ENCODE assay signal across 26 cellular contexts in genomic region chrX:128973033-128973432, GRCh38.
A peak's percentile ranks its signal among the peaks of the same experiment; 100 is the strongest.
DNase-seq lines count a peak whose midpoint lies in the region; ATAC-seq, FAIRE-seq and TF ChIP-seq lines count a peak whose summit lies in the region.
"Had no signal": no experiment of that assay in that cellular context is flagged by ENCODE, and none has a peak within 500 bp of the region (broad histone marks: within the 10 kb centered on the region; RNA-seq: fewer than 3 reads in every experiment).

No MANE protein-coding gene starts in this region.

- no peak for TF ChIP-seq RAD21 in GM12878 (IDR thresholded peaks at IDR 0.05; ENCODE audit: insufficient read depth, low read depth, low read length)

- 2% methylated on average over 3 of the region's 3 CpGs for WGBS in GM12878 (ENCODE audit: insufficient coverage, insufficient replicate concordance, low lambda C conversion rate, missing lambda C conversion rate)

- H3K4me2 ChIP-seq in Karpas-422 (ENCODE audit: low read depth, low read length, poor library complexity, severe bottlenecking) (no peak overlapping the region), OCI-LY7 (ENCODE audit: low read length) (no peak overlapping the region), GM12878 (ENCODE audit: control insufficient read depth, insufficient read depth) (no peak overlapping the region)
- H3K4me2 ChIP-seq: BLaER1 had no signal

- no peaks in the 10 kb centered on the region for H3K79me2 ChIP-seq in Karpas-422 (ENCODE audit: low read length)
- H3K79me2 ChIP-seq in OCI-LY7 (ENCODE audit: insufficient read depth, low read depth, low read length), result no peaks in the 10 kb centered on the region
- no peaks in the 10 kb centered on the region for H3K79me2 ChIP-seq in GM12878 (ENCODE audit: control insufficient read depth, insufficient read depth, low read length)

- no peaks in the 10 kb centered on the region for H3K27me3 ChIP-seq in Karpas-422 (ENCODE audit: low read length)
- H3K27me3 ChIP-seq in GM12878 (replicated peaks in 1 of 2; ENCODE audit: control insufficient read depth in 2 of 2, insufficient read depth in 2 of 2, low read length in 1 of 2), result no peaks in the 10 kb centered on the region
- H3K27me3 ChIP-seq: BE2C had no signal

- H3K9ac ChIP-seq in Karpas-422 (ENCODE audit: low read length) (no peak overlapping the region), GM12878 (ENCODE audit: control insufficient read depth, insufficient read depth, low read length) (no peak overlapping the region)
- H3K9ac ChIP-seq: BLaER1 had no signal

- H3K9me2 ChIP-seq in Karpas-422 (replicated peaks; ENCODE audit: insufficient read depth, low read length), result no peaks in the 10 kb centered on the region
- no peaks in the 10 kb centered on the region for H3K9me2 ChIP-seq in OCI-LY7 (ENCODE audit: insufficient read depth, low read length)

- H3K36me3 ChIP-seq in Karpas-422 (ENCODE audit: insufficient read depth, low read length) (no peaks in the 10 kb centered on the region), OCI-LY7 (ENCODE audit: insufficient read depth, low read length) (no peaks in the 10 kb centered on the region), GM12878 (ENCODE audit: control insufficient read depth in 2 of 2, insufficient read depth in 2 of 2, low read length in 1 of 2) (no peaks in the 10 kb centered on the region)
- H3K36me3 ChIP-seq: BE2C, BLaER1 had no signal

- POLR2A ChIA-PET in OCI-LY7 (lab: Charles Lee), result no interaction called here
- POLR2A ChIA-PET in GM12878 (lab: Charles Lee), result no interaction called here

- FAIRE-seq in GM12878 (lab: Jason Lieb, UNC), result no peak
- FAIRE-seq: A204.1, GM12892, GM19239 had no signal

- ATAC-seq in GM18868 (IDR thresholded peaks at IDR 0.05; ENCODE audit: unreplicated experiment) (peak; percentile 50), GM12878 (no peak), HG02763 (IDR thresholded peaks at IDR 0.05; ENCODE audit: unreplicated experiment) (no peak), GM21825 (IDR thresholded peaks at IDR 0.05; ENCODE audit: unreplicated experiment) (no peak), GM18867 (IDR thresholded peaks at IDR 0.05; ENCODE audit: unreplicated experiment) (no peak)

- no peak for TF ChIP-seq POLR2A in GM12878 (IDR thresholded peaks at IDR 0.05; ENCODE audit: low read depth, low read length)

- H4K20me1 ChIP-seq in Karpas-422 (ENCODE audit: insufficient read depth, low read depth, low read length) (no peaks in the 10 kb centered on the region), OCI-LY7 (ENCODE audit: insufficient read depth, low read length) (no peaks in the 10 kb centered on the region), GM12878 (ENCODE audit: control insufficient read depth, insufficient read depth) (no peaks in the 10 kb centered on the region)
- H4K20me1 ChIP-seq: BLaER1 had no signal

- H2AFZ ChIP-seq in Karpas-422 (ENCODE audit: low read length), result no peak overlapping the region
- no peak overlapping the region for H2AFZ ChIP-seq in OCI-LY7 (ENCODE audit: low read length)
- H2AFZ ChIP-seq in GM12878 (ENCODE audit: control insufficient read depth, low read depth, low read length), result no peak overlapping the region

- SMC1A ChIA-PET in GM12878 (lab: Charles Lee; ENCODE audit: uncharacterized antibody, unreplicated experiment), result no interaction called here

- no peak overlapping the region for H3K4me3 ChIP-seq in Karpas-422 (ENCODE audit: low read length)
- no peak overlapping the region for H3K4me3 ChIP-seq in OCI-LY7 (ENCODE audit: low read depth, low read length, poor library complexity, severe bottlenecking)
- H3K4me3 ChIP-seq in GM12878, result no peak overlapping the region
- H3K4me3 ChIP-seq: BLaER1 had no signal

- intact Hi-C loops in OCI-LY7 (cut with micrococcal nuclease; ENCODE audit: unreplicated experiment), result no loop called here
- intact Hi-C loops in GM12878 (cut with micrococcal nuclease; ENCODE audit: unreplicated experiment), result loop anchor here (10.0 kb wide), 1 partner anchor 868 kb away; no protein-coding TSS in a partner anchor

- H3K9me3 ChIP-seq in Karpas-422 (ENCODE audit: low read length) (no peaks in the 10 kb centered on the region), OCI-LY7 (ENCODE audit: low read length) (no peaks in the 10 kb centered on the region), GM12878 (replicated peaks; ENCODE audit: control insufficient read depth, insufficient read depth, low read length) (no peaks in the 10 kb centered on the region)
- H3K9me3 ChIP-seq: BE2C, BLaER1 had no signal

- H3K27ac ChIP-seq in Karpas-422 (ENCODE audit: low read length) (no peak overlapping the region), OCI-LY7 (ENCODE audit: low read depth, low read length, poor library complexity, severe bottlenecking) (no peak overlapping the region), GM12878 (ENCODE audit: control insufficient read depth, insufficient read depth) (no peak overlapping the region)
- H3K27ac ChIP-seq: BLaER1 had no signal

- TF ChIP-seq EP300 in GM12878 (IDR thresholded peaks at IDR 0.05; ENCODE audit: borderline replicate concordance in 1 of 2, control insufficient read depth in 1 of 2, low read depth in 2 of 2, low read length in 2 of 2), result no peak

- TF ChIP-seq CTCF in OCI-LY7 (conservative IDR thresholded peaks at IDR 0.05; ENCODE audit: low read length) (no peak), GM12878 (IDR thresholded peaks at IDR 0.05 in 2 of 3, conservative IDR thresholded peaks at IDR 0.05 in 1 of 3; ENCODE audit: control insufficient read depth in 2 of 3, extremely low read depth in 1 of 3, insufficient read depth in 1 of 3, low read depth in 3 of 3, low read length in 3 of 3) (no peak)

- RAD21 ChIA-PET in GM12878 (lab: Charles Lee; ENCODE audit: unreplicated experiment), result no interaction called here

- BruUV-seq in OCI-LY7 (replicated peaks; lab: Mats Ljungman, UMichigan) (no TSS peak), GM12878 (replicated peaks; lab: Mats Ljungman, UMichigan) (no TSS peak)

- CTCF ChIA-PET in OCI-LY7 (lab: Charles Lee; ENCODE audit: unreplicated experiment), result no interaction called here
- CTCF ChIA-PET in GM12878 (lab: Yijun Ruan, JAX), result no interaction called here

- in situ Hi-C loops in GM12878 (cut with MboI), result no loop called here

- DNase-seq in Karpas-422 (peak; percentile 44), OCI-LY7 (ENCODE audit: low spot score) (peak; percentile 4), GM12878 (ENCODE audit: low read depth, low spot score) (no peak), NCI-H2171 treated with DMSO at 0.1 percent for 48 hours (lab: John Stamatoyannopoulos, UW) (no peak)
- DNase-seq: 8988T; ACHN; BE2C; C1 segment of cervical spinal cord; CD4-positive, alpha-beta memory T cell; CD4-positive, CD25-positive, alpha-beta regulatory T cell; CD8-positive, alpha-beta memory T cell; COR-L47; DMS153; DMS53; DMS79; DND-41; EL; GDM1 had no signal

- H3K4me1 ChIP-seq in Karpas-422 (ENCODE audit: low read length) (no peaks in the 10 kb centered on the region), OCI-LY7 (ENCODE audit: insufficient read depth, low read length, poor library complexity, severe bottlenecking) (no peaks in the 10 kb centered on the region), GM12878 (ENCODE audit: control insufficient read depth, insufficient read depth, low read length) (no peaks in the 10 kb centered on the region)
- H3K4me1 ChIP-seq: BE2C, BLaER1 had no signal

TF ChIP-seq in GM12878, 131 proteins besides CTCF, POLR2A, EP300 and RAD21:
- TF ChIP-seq SPI1 (IDR thresholded peaks at IDR 0.05; ENCODE audit: borderline replicate concordance, insufficient read depth, low read depth, low read length) (peak; percentile 54; the same call in 1 of the 2 replicates), KDM1A (IDR thresholded peaks at IDR 0.05; ENCODE audit: borderline replicate concordance) (no peak)

Comparison
In these comparisons a context has a peak if more than half of its experiments do, and no peak if none do; other contexts are left out.
1. DNase-seq: peak in Karpas-422 (single experiment) and OCI-LY7 (single experiment); none in GM12878 (single experiment) and NCI-H2171 treated with DMSO at 0.1 percent for 48 hours (single experiment).